In genomic region chr5:147327421-147327820, GRCh38 we compare ENCODE assay signal across 30 cellular contexts.
"Had no signal": no experiment of that assay in that cellular context is flagged by ENCODE, and none has a peak within 500 bp of the region (broad histone marks: within the 10 kb centered on the region; RNA-seq: fewer than 3 reads in every experiment).

No MANE protein-coding gene starts in this region.

- H3K4me1 Mint-ChIP-seq: activated CD4-positive, alpha-beta T cell treated with anti-CD3 and anti-CD28 coated beads, Interleukin-2, amount 10 ng/mL, durations not matched to agents 24 days and 14 days; activated naive CD8-positive, alpha-beta T cell treated with anti-CD3 and anti-CD28 coated beads for 36 hours; activated T-helper 17 cell treated with anti-CD3 and anti-CD28 coated beads, Interleukin-2, amount 50 U/mL, for 72 hours; central memory CD8-positive, alpha-beta T cell had no signal

- H3K36me3 Mint-ChIP-seq: activated naive CD8-positive, alpha-beta T cell treated with anti-CD3 and anti-CD28 coated beads for 36 hours had no signal

- ATAC-seq: activated CD8-positive, alpha-beta T cell treated with anti-CD3 and anti-CD28 coated beads for 36 hours; activated T-cell treated with anti-CD3 and anti-CD28 coated beads, Interleukin-2, amount 50 U/mL, for 72 hours; activated T-helper 17 cell treated with anti-CD3 and anti-CD28 coated beads, Interleukin-2, amount 50 U/mL, for 72 hours; Panc1 had no signal

- H3K9me3 ChIP-seq: MG63, SJCRH30 had no signal

- H3K4me1 ChIP-seq: SJCRH30 had no signal

- H3K27ac Mint-ChIP-seq: activated CD4-positive, alpha-beta T cell treated with anti-CD3 and anti-CD28 coated beads, Interleukin-2, amount 10 ng/mL, durations not matched to agents 24 days and 14 days; activated CD8-positive, alpha-beta T cell treated with anti-CD3 and anti-CD28 coated beads for 36 hours; activated naive CD8-positive, alpha-beta T cell treated with anti-CD3 and anti-CD28 coated beads for 36 hours; activated T-cell treated with anti-CD3 and anti-CD28 coated beads, Interleukin-2, amount 50 U/mL, for 72 hours; activated T-helper 17 cell treated with anti-CD3 and anti-CD28 coated beads, Interleukin-2, amount 50 U/mL, for 72 hours had no signal

- H3K9me3 Mint-ChIP-seq: activated CD4-positive, alpha-beta T cell treated with anti-CD3 and anti-CD28 coated beads, Interleukin-2, amount 10 ng/mL, durations not matched to agents 24 days and 14 days; activated CD8-positive, alpha-beta T cell treated with anti-CD3 and anti-CD28 coated beads for 36 hours; activated naive CD8-positive, alpha-beta T cell treated with anti-CD3 and anti-CD28 coated beads for 36 hours; central memory CD8-positive, alpha-beta T cell had no signal

- H3K27me3 ChIP-seq: brain microvascular endothelial cell, cardiac muscle cell, MG63 had no signal

- H3K36me3 ChIP-seq: brain microvascular endothelial cell, cardiac muscle cell, MG63, SJCRH30 had no signal

- DNase-seq: activated CD4-positive, alpha-beta T cell treated with anti-CD3 and anti-CD28 coated beads, Interleukin-2, amount 10 ng/mL, durations not matched to agents 24 days and 14 days; activated CD4-positive, alpha-beta T cell treated with anti-CD3 and anti-CD28 coated beads, Interleukin-2, amount 50 U/mL, for 4 hours; activated CD8-positive, alpha-beta T cell treated with anti-CD3 and anti-CD28 coated beads for 36 hours; activated effector memory CD4-positive, alpha-beta T cell treated with anti-CD3 and anti-CD28 coated beads, Interleukin-2, amount 50 U/mL, for 16 hours; activated naive CD4-positive, alpha-beta T cell; activated naive CD4-positive, alpha-beta T cell treated with anti-CD3 and anti-CD28 coated beads, Interleukin-2, amount 50 U/mL, for 16 hours; activated naive CD8-positive, alpha-beta T cell treated with anti-CD3 and anti-CD28 coated beads for 36 hours; activated T-cell treated with anti-CD3 and anti-CD28 coated beads, Interleukin-2, amount 50 U/mL, for 1 hour; activated T-cell treated with anti-CD3 and anti-CD28 coated beads, Interleukin-2, amount 50 U/mL, for 72 hours; amniotic stem cell; aorta; brain microvascular endothelial cell; Kasumi-1; KG1; MG63; NCI-H1048; NCI-H1694 treated with DMSO at 0.1 percent for 48 hours; NCI-H2029; NCI-H2107; NCI-H226; NCI-H446 treated with DMSO at 0.1 percent for 48 hours; NCI-H526; SHP77; SJCRH30; T1000 had no signal

- H3K27ac ChIP-seq: brain microvascular endothelial cell, cardiac muscle cell, SJCRH30, SK-N-MC had no signal

- H3K27me3 Mint-ChIP-seq: activated CD4-positive, alpha-beta T cell treated with anti-CD3 and anti-CD28 coated beads, Interleukin-2, amount 10 ng/mL, durations not matched to agents 24 days and 14 days; activated naive CD8-positive, alpha-beta T cell treated with anti-CD3 and anti-CD28 coated beads for 36 hours had no signal

- H3K4me3 ChIP-seq: cardiac muscle cell, MG63, SJCRH30, SK-N-MC had no signal

- H3K4me3 Mint-ChIP-seq: activated CD4-positive, alpha-beta T cell treated with anti-CD3 and anti-CD28 coated beads, Interleukin-2, amount 10 ng/mL, durations not matched to agents 24 days and 14 days; activated CD8-positive, alpha-beta T cell treated with anti-CD3 and anti-CD28 coated beads for 36 hours; activated naive CD8-positive, alpha-beta T cell treated with anti-CD3 and anti-CD28 coated beads for 36 hours; activated T-cell treated with anti-CD3 and anti-CD28 coated beads, Interleukin-2, amount 50 U/mL, for 72 hours; activated T-helper 17 cell treated with anti-CD3 and anti-CD28 coated beads, Interleukin-2, amount 50 U/mL, for 72 hours; central memory CD8-positive, alpha-beta T cell had no signal
